24 cellular contexts compared by ENCODE assay signal in the genomic region with DNA sequence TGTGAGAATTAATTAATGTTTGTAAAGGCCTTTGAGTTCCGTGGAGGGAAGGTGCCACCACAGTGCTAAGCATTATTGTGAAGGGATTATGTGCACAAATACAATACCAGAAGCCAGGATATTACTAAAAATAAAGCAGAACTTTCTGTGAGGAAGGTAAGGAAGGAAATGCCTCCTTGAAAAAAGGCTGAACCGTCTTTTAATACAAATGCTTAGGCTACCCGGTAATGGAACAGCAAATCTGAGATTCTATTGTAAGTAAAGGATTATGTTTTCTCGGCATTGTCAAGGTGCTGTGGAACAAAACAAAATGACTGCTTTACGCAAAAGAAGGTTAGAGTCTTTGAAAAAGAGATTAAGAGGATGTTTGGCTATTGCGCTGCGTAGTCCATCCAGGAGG. TPM values are rescaled to one million over a fixed set of nuclear protein-coding genes. Genes with fewer than 3 reads are reported as not detected.
DNase-seq lines count a peak whose midpoint lies in the region; ATAC-seq and TF ChIP-seq lines count a peak whose summit lies in the region.
"Had no signal": no experiment of that assay in that cellular context is flagged by ENCODE, and none has a peak within 500 bp of the region (broad histone marks: within the 10 kb centered on the region; RNA-seq: fewer than 3 reads in every experiment).

No MANE protein-coding gene starts in this region.

- DNase-seq in NCI-H82 (lab: John Stamatoyannopoulos, UW) (peak; percentile 32), NCI-H82 treated with DMSO at 0.1 percent for 48 hours (lab: John Stamatoyannopoulos, UW; ENCODE audit: unreplicated experiment) (no peak), WTC11 (ENCODE audit: low spot score) (no peak), gastrocnemius medialis (no peak), cortex of kidney (lab: John Stamatoyannopoulos, UW) (no peak)
- DNase-seq: COR-L47, DMS 273 treated with DMSO at 0.1 percent for 48 hours, DND-41, H9, Karpas-422, NCI-H1048, NCI-H1436, NCI-H1930, NCI-H2171 treated with DMSO at 0.1 percent for 48 hours, NCI-H510A, NCI-H748 treated with DMSO at 0.1 percent for 48 hours, RPMI8226 had no signal

- POLR2A ChIA-PET in WTC11 (lab: Charles Lee), result no interaction called here

- peaks cover 13% of the 10 kb centered on the region for H3K27me3 Mint-ChIP-seq in WTC11 (ENCODE audit: low read depth)

- H3K27me3 ChIP-seq in gastroesophageal sphincter (no peaks in the 10 kb centered on the region), gastrocnemius medialis (no peaks in the 10 kb centered on the region)

- CTCF ChIA-PET in WTC11 (lab: Charles Lee), result no interaction called here

- H3K4me1 Mint-ChIP-seq in WTC11, result peaks cover 18% of the 10 kb centered on the region
- H3K4me1 Mint-ChIP-seq: B cell had no signal

- H3K36me3 ChIP-seq in gastroesophageal sphincter, result no peaks in the 10 kb centered on the region
- no peaks in the 10 kb centered on the region for H3K36me3 ChIP-seq in gastrocnemius medialis

- H3K4me3 ChIP-seq in gastroesophageal sphincter, result no peak overlapping the region
- H3K4me3 ChIP-seq in gastrocnemius medialis, result no peak overlapping the region

- peaks cover 30% of the 10 kb centered on the region for H3K36me3 Mint-ChIP-seq in WTC11
- H3K36me3 Mint-ChIP-seq: IgD-negative memory B cell had no signal

- no peak for TF ChIP-seq EP300 in gastroesophageal sphincter (IDR thresholded peaks at IDR 0.05)

- no peak for TF ChIP-seq POLR2A in gastroesophageal sphincter (IDR thresholded peaks at IDR 0.05)
- no peak for TF ChIP-seq POLR2A in gastrocnemius medialis (IDR thresholded peaks at IDR 0.05)

- H3K4me3 Mint-ChIP-seq in WTC11, result no peak overlapping the region
- H3K4me3 Mint-ChIP-seq: B cell, H9, IgD-negative memory B cell had no signal

- intact Hi-C loops in gastrocnemius medialis (cut with DNase I; ENCODE audit: low total_unique reads), result no loop called here

- ATAC-seq in WTC11 (no peak), gastroesophageal sphincter (no peak), gastrocnemius medialis (peak; percentile 27 to 47), GM19328 (IDR thresholded peaks at IDR 0.05; ENCODE audit: unreplicated experiment) (no peak), GM18868 (IDR thresholded peaks at IDR 0.05; ENCODE audit: unreplicated experiment) (no peak)

- no peaks in the 10 kb centered on the region for H3K9me3 ChIP-seq in gastroesophageal sphincter
- H3K9me3 ChIP-seq in gastrocnemius medialis, result no peaks in the 10 kb centered on the region

- peaks cover 35% of the 10 kb centered on the region for H3K9me3 Mint-ChIP-seq in WTC11

- whole genome bisulfite sequencing in gastroesophageal sphincter (ENCODE audit: low coverage in 1 of 2), 2 donors, result 64 to 71% methylated on average over 7 of the region's 7 CpGs

- H3K27ac ChIP-seq in gastroesophageal sphincter (peak overlapping the region in 3 of 4 donors; percentile 11 to 73 (median 57)), gastrocnemius medialis (peak overlapping the region in 3 of 4 donors; percentile 64 to 73 (median 71))
- H3K27ac ChIP-seq: HL-60 had no signal

- in situ Hi-C loops in gastrocnemius medialis (cut with MboI; ENCODE audit: low sequenced_read_pairs in 4 of 4), result no loop called here

- H3K4me1 ChIP-seq in gastroesophageal sphincter, result no peaks in the 10 kb centered on the region
- peaks cover 0 to 7% of the 10 kb centered on the region in 2 donors for H3K4me1 ChIP-seq in gastrocnemius medialis

- TF ChIP-seq CTCF in WTC11 (IDR thresholded peaks at IDR 0.05), result no peak
- TF ChIP-seq CTCF in gastroesophageal sphincter (IDR thresholded peaks at IDR 0.05), result no peak
- TF ChIP-seq CTCF in gastrocnemius medialis (IDR thresholded peaks at IDR 0.05 in 4 of 5, conservative IDR thresholded peaks at IDR 0.05 in 1 of 5), result no peak

- peak overlapping the region; percentile 64; the same call in 1 of the 2 replicates for H3K27ac Mint-ChIP-seq in WTC11
- H3K27ac Mint-ChIP-seq: B cell, H9, IgD-negative memory B cell had no signal

TF ChIP-seq in WTC11, 78 proteins besides CTCF, POLR2A, EP300 and RAD21:
- TF ChIP-seq E2F1 (CRISPR knock-in tag; IDR thresholded peaks at IDR 0.05) (no peak), KAT7 (CRISPR knock-in tag; IDR thresholded peaks at IDR 0.05; ENCODE audit: borderline replicate concordance) (no peak)
- TF ChIP-seq, protein P1, sequence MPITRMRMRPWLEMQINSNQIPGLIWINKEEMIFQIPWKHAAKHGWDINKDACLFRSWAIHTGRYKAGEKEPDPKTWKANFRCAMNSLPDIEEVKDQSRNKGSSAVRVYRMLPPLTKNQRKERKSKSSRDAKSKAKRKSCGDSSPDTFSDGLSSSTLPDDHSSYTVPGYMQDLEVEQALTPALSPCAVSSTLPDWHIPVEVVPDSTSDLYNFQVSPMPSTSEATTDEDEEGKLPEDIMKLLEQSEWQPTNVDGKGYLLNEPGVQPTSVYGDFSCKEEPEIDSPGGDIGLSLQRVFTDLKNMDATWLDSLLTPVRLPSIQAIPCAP (CRISPR knock-in tag; IDR thresholded peaks at IDR 0.05), result no peak

RNA-seq across cellular contexts. Expression of gene SPRY1, which starts 57.9 kb away (rescaled TPM):
- total RNA-seq in WTC11 (2021), result 83.5 to 107 TPM (median 88.8 TPM) in 3 replicates
- 100 to 1,000 TPM in 2 of 4 donors, 10 to 100 TPM in 2; 79.3 to 118 (median 98.4) TPM for total RNA-seq in gastroesophageal sphincter
- 10 to 100 TPM; 32.8 to 72.2 (median 50.9) TPM for total RNA-seq in gastrocnemius medialis
- total RNA-seq: A172 had no signal

Comparison
In these comparisons a context has a peak if more than half of its experiments do, and no peak if none do; other contexts are left out.
1. ATAC-seq: peak in gastrocnemius medialis (2 of 2); none in WTC11 (single experiment), gastroesophageal sphincter (single experiment), GM19328 (single experiment) and GM18868 (single experiment).